16 cellular contexts compared by ENCODE assay signal in genomic region chr6:129233458-129234134, GRCh38.
DNase-seq lines count a peak whose midpoint lies in the region; ATAC-seq and FAIRE-seq lines count a peak whose summit lies in the region.
"Had no signal": no experiment of that assay in that cellular context is flagged by ENCODE, and none has a peak within 500 bp of the region (broad histone marks: within the 10 kb centered on the region; RNA-seq: fewer than 3 reads in every experiment).

No MANE protein-coding gene starts in this region.

- ATAC-seq in GM19328 (IDR thresholded peaks at IDR 0.05; ENCODE audit: unreplicated experiment): peak; percentile 61
- peak; percentile 60 for ATAC-seq in HG02759 (IDR thresholded peaks at IDR 0.05; ENCODE audit: unreplicated experiment)
- peak; percentile 44 for ATAC-seq in HG03571 (IDR thresholded peaks at IDR 0.05; ENCODE audit: unreplicated experiment)
- ATAC-seq: body of pancreas, K562, T-cell had no signal

- DNase-seq in NCI-H2196 treated with DMSO at 0.1 percent for 48 hours (lab: John Stamatoyannopoulos, UW; ENCODE audit: unreplicated experiment) (no peak), NCI-H748 (lab: John Stamatoyannopoulos, UW; ENCODE audit: unreplicated experiment) (no peak), GM19239 (ENCODE audit: insufficient read length, low spot score) (no peak)
- no peak for DNase-seq in effector CD4-positive, alpha-beta T cell
- DNase-seq: activated CD4-positive, alpha-beta T cell treated with anti-CD3 and anti-CD28 coated beads, Interleukin-2, amount 50 U/mL, for 1 hour; activated effector memory CD4-positive, alpha-beta T cell treated with Interleukin-2 at 50 U/mL for 16 hours; body of pancreas; Caco-2; mesendoderm; nucleus accumbens; PC-9; T-cell had no signal

- no peak for FAIRE-seq in GM19239 (lab: Jason Lieb, UNC)
- FAIRE-seq: K562 had no signal
